Comparison of ENCODE assay signal across 1 cellular context in genomic region chr3:172044833-172045585, GRCh38.
TF ChIP-seq lines count a peak whose summit lies in the region.

No MANE protein-coding gene starts in this region.

TF ChIP-seq in GM23338, 12 proteins besides CTCF, POLR2A, EP300 and RAD21 (continued from another document):
- TF ChIP-seq ZNF462 (CRISPR knock-in tag; IDR thresholded peaks at IDR 0.05) (no peak), STAT1 (IDR thresholded peaks at IDR 0.05; ENCODE audit: unreplicated experiment) (no peak), ETS1 (IDR thresholded peaks at IDR 0.05) (no peak), REST (IDR thresholded peaks at IDR 0.05; ENCODE audit: unreplicated experiment) (no peak)
